17 cellular contexts compared by ENCODE assay signal in genomic region chr5:40762716-40763115, GRCh38. TPM values are rescaled to one million over a fixed set of nuclear protein-coding genes. Genes with fewer than 3 reads are reported as not detected.
DNase-seq lines count a peak whose midpoint lies in the region; ATAC-seq and TF ChIP-seq lines count a peak whose summit lies in the region.
"Had no signal": no experiment of that assay in that cellular context is flagged by ENCODE, and none has a peak within 500 bp of the region (broad histone marks: within the 10 kb centered on the region; RNA-seq: fewer than 3 reads in every experiment).

No MANE protein-coding gene starts in this region.

- CTCF ChIA-PET in HEK293 (lab: Yijun Ruan, JAX) (no interaction called here), MCF 10A (lab: Yijun Ruan, JAX) (no interaction called here)

- H2BK12ac ChIP-seq in H9 (ENCODE audit: insufficient read length, low read depth, low read length) = no peak overlapping the region

- H3K27ac Mint-ChIP-seq in H9 = no peak overlapping the region
- no peak overlapping the region for H3K27ac Mint-ChIP-seq in MCF 10A (ENCODE audit: low read depth, unreplicated experiment)
- H3K27ac Mint-ChIP-seq: GM23338 had no signal

- no peak overlapping the region for H2BK20ac ChIP-seq in H9 (ENCODE audit: low read depth, low read length, poor library complexity, severe bottlenecking)

- intact Hi-C loops in MCF 10A (cut with micrococcal nuclease) = no loop called here

- no peak overlapping the region for H3K56ac ChIP-seq in H9 (ENCODE audit: insufficient read length, low read depth, low read length)

- POLR2A ChIA-PET in HEK293 (lab: Yijun Ruan, JAX) = no interaction called here
- POLR2A ChIA-PET in MCF 10A (lab: Yijun Ruan, JAX) = no interaction called here

- H3K4me3 ChIP-seq in AG10803 (ENCODE audit: low read length) (no peak overlapping the region), HEK293 (ENCODE audit: low read depth, low read length) (no peak overlapping the region), SK-N-MC (no peak overlapping the region)
- H3K4me3 ChIP-seq: GM23338 had no signal

- H3T11ph ChIP-seq in H9 (ENCODE audit: low read length) = no peak overlapping the region

- H3K23ac ChIP-seq in H9 (ENCODE audit: insufficient read length, low read depth, low read length) = no peak overlapping the region

- peak; percentile 17 for DNase-seq in AG10803 (ENCODE audit: low read depth)
- DNase-seq in SK-N-MC (ENCODE audit: low read depth, low spot score) = no peak
- DNase-seq in iris pigment epithelial cell (ENCODE audit: low read depth) = peak; percentile 19
- DNase-seq in H9 = no peak
- DNase-seq in activated CD8-positive, alpha-beta memory T cell treated with anti-CD3 and anti-CD28 coated beads, Interleukin-2, amount 50 U/mL, for 4 hours = no peak
- no peak for DNase-seq in MCF 10A (ENCODE audit: unreplicated experiment)
- DNase-seq: ACHN; BE2C; CD4-positive, alpha-beta memory T cell; DMS153; DMS79 treated with DMSO at 0.1 percent for 48 hours; EL; H7 had no signal

- no peaks in the 10 kb centered on the region for H3K27me3 ChIP-seq in H9 (ENCODE audit: insufficient read depth, low read length)
- H3K27me3 ChIP-seq: BE2C had no signal

- no peaks in the 10 kb centered on the region for H3K23me2 ChIP-seq in H9 (ENCODE audit: insufficient read length, low read depth, low read length, poor library complexity, severe bottlenecking)

- H3K36me3 ChIP-seq in HEK293 (ENCODE audit: control insufficient read depth in 2 of 2, insufficient read depth in 1 of 2, low read length in 2 of 2) = peaks cover 58 to 62% of the 10 kb centered on the region in 2 experiments
- H3K36me3 ChIP-seq in SK-N-MC (ENCODE audit: insufficient read depth, low read length) = peaks cover 64% of the 10 kb centered on the region

- no peaks in the 10 kb centered on the region for H4K20me1 ChIP-seq in H9 (ENCODE audit: control insufficient read depth, insufficient read depth, insufficient read length)

- no peak overlapping the region for H3K14ac ChIP-seq in H9 (ENCODE audit: insufficient read depth, low read length)

- ATAC-seq in GM19035 (IDR thresholded peaks at IDR 0.05; ENCODE audit: unreplicated experiment) = no peak
- ATAC-seq: GM23338 had no signal

- H3K79me2 ChIP-seq in H9 (ENCODE audit: insufficient read depth, low read length) = no peaks in the 10 kb centered on the region

- TF ChIP-seq CTCF in AG10803 (conservative IDR thresholded peaks at IDR 0.05; ENCODE audit: low read length) (no peak), HEK293 (tag by site-specific recombination; IDR thresholded peaks at IDR 0.05) (no peak), H9 (conservative IDR thresholded peaks at IDR 0.05) (no peak), MCF 10A (IDR thresholded peaks at IDR 0.05; ENCODE audit: unreplicated experiment) (no peak)

- no peak overlapping the region for H3K4ac ChIP-seq in H9 (ENCODE audit: low read depth, low read length)

- no peak overlapping the region for H2AFZ ChIP-seq in H9 (ENCODE audit: low read length)
- H2AFZ ChIP-seq: GM23338 had no signal

- H3K36me3 Mint-ChIP-seq in H9 (ENCODE audit: insufficient read depth in 1 of 3, low read depth in 3 of 3) (peaks cover 19 to 54% (median 33%) of the 10 kb centered on the region in 3 experiments; a peak in 6 of 7 replicates), MCF 10A (ENCODE audit: insufficient read depth, unreplicated experiment) (peaks cover 57% of the 10 kb centered on the region)

- H3K79me1 ChIP-seq in H9 (ENCODE audit: insufficient read depth, low read depth, low read length, poor library complexity, severe bottlenecking) = no peaks in the 10 kb centered on the region

- no peak overlapping the region for H3K18ac ChIP-seq in H9 (ENCODE audit: insufficient read length, low read depth, low read length)

- no peak overlapping the region for H3K27ac ChIP-seq in HEK293 (ENCODE audit: extremely low read depth, low read depth, low read length)
- peak overlapping the region; percentile 53; the same call in 1 of the 2 replicates for H3K27ac ChIP-seq in SK-N-MC
- no peak overlapping the region for H3K27ac ChIP-seq in H9 (ENCODE audit: insufficient read length, low read depth, low read length)
- H3K27ac ChIP-seq: C4-2B had no signal

- BruUV-seq in MCF 10A (replicated peaks; lab: Mats Ljungman, UMichigan) = no TSS peak

- H2BK15ac ChIP-seq in H9 (ENCODE audit: low read depth, low read length) = no peak overlapping the region

- no peak overlapping the region for H4K8ac ChIP-seq in H9 (replicated peaks; ENCODE audit: insufficient read length, low read depth, low read length)

- no peak overlapping the region for H2AK5ac ChIP-seq in H9 (ENCODE audit: insufficient read length, low read length)

- H4K5ac ChIP-seq in H9 (ENCODE audit: insufficient read length, low read depth, low read length) = no peak overlapping the region

- no CpG with 5 or more reads among the region's 2 CpGs for WGBS in H9 (ENCODE audit: extremely low coverage, insufficient read length, low lambda C conversion rate)

- H3K4me1 Mint-ChIP-seq in H9 (no peaks in the 10 kb centered on the region), MCF 10A (ENCODE audit: insufficient read depth, unreplicated experiment) (no peaks in the 10 kb centered on the region)
- H3K4me1 Mint-ChIP-seq: CD4-positive, alpha-beta memory T cell; GM23338 had no signal

- H2BK120ac ChIP-seq in H9 (ENCODE audit: low read depth, low read length, poor library complexity, severe bottlenecking) = no peak overlapping the region

- H3K27me3 Mint-ChIP-seq in H9 (ENCODE audit: low read depth) = no peaks in the 10 kb centered on the region
- no peaks in the 10 kb centered on the region for H3K27me3 Mint-ChIP-seq in MCF 10A (ENCODE audit: insufficient read depth, unreplicated experiment)
- H3K27me3 Mint-ChIP-seq: CD4-positive, alpha-beta memory T cell had no signal

- H3K4me1 ChIP-seq in HEK293 (ENCODE audit: control insufficient read depth, insufficient read depth, low read length) = no peaks in the 10 kb centered on the region
- H3K4me1 ChIP-seq in H9 (ENCODE audit: insufficient read depth, low read length) = no peaks in the 10 kb centered on the region
- H3K4me1 ChIP-seq: BE2C had no signal

- no peaks in the 10 kb centered on the region for H3K9me3 ChIP-seq in HEK293 (ENCODE audit: control insufficient read depth, insufficient read depth, low read depth, low read length)
- no peaks in the 10 kb centered on the region for H3K9me3 ChIP-seq in SK-N-MC (ENCODE audit: low read depth, low read length)
- H3K9me3 ChIP-seq in H9 (ENCODE audit: control insufficient read depth, low read depth, low read length) = no peaks in the 10 kb centered on the region
- H3K9me3 ChIP-seq: BE2C had no signal

- no peak overlapping the region for H2BK5ac ChIP-seq in H9 (ENCODE audit: insufficient read length, low read length)

- H3K9ac ChIP-seq in SK-N-MC (ENCODE audit: insufficient read length) (no peak overlapping the region), H9 (ENCODE audit: extremely low read depth, insufficient read length, low read length) (no peak overlapping the region)

- H4K91ac ChIP-seq in H9 (ENCODE audit: insufficient read length, low read depth, low read length) = no peak overlapping the region

- no peak overlapping the region for H3K4me2 ChIP-seq in H9 (ENCODE audit: insufficient read depth, insufficient read length, low read length)
- H3K4me2 ChIP-seq: GM23338 had no signal

- no peak overlapping the region for H3K4me3 Mint-ChIP-seq in H9
- no peak overlapping the region for H3K4me3 Mint-ChIP-seq in MCF 10A (ENCODE audit: unreplicated experiment)
- H3K4me3 Mint-ChIP-seq: CD4-positive, alpha-beta memory T cell; GM23338 had no signal

- no peaks in the 10 kb centered on the region for H3K9me3 Mint-ChIP-seq in H9
- H3K9me3 Mint-ChIP-seq in MCF 10A (ENCODE audit: unreplicated experiment) = no peaks in the 10 kb centered on the region
- H3K9me3 Mint-ChIP-seq: CD4-positive, alpha-beta memory T cell; GM23338 had no signal

TF ChIP-seq in HEK293, 187 proteins besides CTCF, POLR2A, EP300 and RAD21:
- TF ChIP-seq ZNF837 (tag by site-specific recombination; IDR thresholded peaks at IDR 0.05) (no peak), ZNF629 (tag by site-specific recombination; IDR thresholded peaks at IDR 0.05) (0 out of 2 replicates have a peak, but pooled peaks have one; percentile 16)

RNA-seq across cellular contexts. Expression of gene TTC33, which starts 7.0 kb away (rescaled TPM):
- total RNA-seq in H9 (2021) (7.2 and 7.3 TPM in 2 replicates), MCF 10A (2022) (13.3 and 13.7 TPM in 2 replicates)

RNA-seq across cellular contexts. Expression of gene PRKAA1, which starts 35.5 kb away (rescaled TPM):
- total RNA-seq in H9 (2021) = 28.8 and 29.1 TPM in 2 replicates
- total RNA-seq in MCF 10A (2022) = 58.1 and 62.7 TPM in 2 replicates

Comparison
In these comparisons a context has a peak if more than half of its experiments do, and no peak if none do; other contexts are left out.
1. DNase-seq: peak in AG10803 (single experiment) and iris pigment epithelial cell (single experiment); none in SK-N-MC (single experiment), H9 (single experiment), activated CD8-positive, alpha-beta memory T cell treated with anti-CD3 and anti-CD28 coated beads, Interleukin-2, amount 50 U/mL, for 4 hours (single experiment) and MCF 10A (single experiment).